ENCODE assay signal across 1 cellular context in the genomic region with DNA sequence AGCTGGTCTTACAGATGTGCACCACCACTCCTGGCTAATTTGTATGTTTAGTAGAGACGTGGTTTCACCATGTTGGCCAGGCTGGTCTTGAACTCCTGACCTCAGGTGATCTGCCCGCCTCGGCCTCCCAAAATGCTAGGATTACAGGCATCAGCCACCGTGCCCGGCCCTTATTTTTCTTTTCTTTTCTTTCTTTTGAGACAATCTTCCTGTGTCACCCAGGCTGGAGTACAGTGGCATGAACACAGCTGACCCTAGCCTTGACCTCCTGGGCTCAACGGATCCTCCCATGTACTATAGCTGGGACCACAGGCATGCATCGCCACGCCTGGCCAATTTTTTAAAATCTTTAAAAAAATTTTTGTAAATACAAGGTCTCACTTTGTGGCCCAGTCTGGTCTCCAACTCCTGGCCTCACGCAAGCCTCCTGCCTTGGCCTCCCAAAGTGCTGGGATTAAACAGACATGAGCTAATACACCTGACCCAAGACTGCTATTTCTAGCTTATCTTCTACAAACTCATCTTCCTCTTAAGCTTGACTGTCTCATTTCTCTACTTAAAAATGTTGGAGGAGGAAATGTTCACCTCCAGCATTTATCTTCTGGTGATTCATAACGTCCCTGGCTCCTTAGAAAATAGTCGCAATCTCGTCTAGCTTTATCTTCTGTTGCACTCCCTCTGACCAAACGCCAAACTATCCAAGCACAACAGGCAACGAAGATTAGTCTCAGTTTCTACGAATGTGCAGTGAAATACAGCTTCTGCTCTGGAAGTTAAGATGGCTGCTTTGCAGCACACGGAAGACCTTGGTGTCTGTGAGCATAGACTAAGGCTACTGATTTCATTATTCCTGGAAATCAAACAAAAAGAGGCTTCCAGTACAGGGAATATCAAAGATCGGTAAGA.
TF ChIP-seq lines count a peak whose summit lies in the region.

No MANE protein-coding gene starts in this region.

TF ChIP-seq in GM23338, 12 proteins besides CTCF, POLR2A, EP300 and RAD21 (continued from another document):
- TF ChIP-seq, protein P1, sequence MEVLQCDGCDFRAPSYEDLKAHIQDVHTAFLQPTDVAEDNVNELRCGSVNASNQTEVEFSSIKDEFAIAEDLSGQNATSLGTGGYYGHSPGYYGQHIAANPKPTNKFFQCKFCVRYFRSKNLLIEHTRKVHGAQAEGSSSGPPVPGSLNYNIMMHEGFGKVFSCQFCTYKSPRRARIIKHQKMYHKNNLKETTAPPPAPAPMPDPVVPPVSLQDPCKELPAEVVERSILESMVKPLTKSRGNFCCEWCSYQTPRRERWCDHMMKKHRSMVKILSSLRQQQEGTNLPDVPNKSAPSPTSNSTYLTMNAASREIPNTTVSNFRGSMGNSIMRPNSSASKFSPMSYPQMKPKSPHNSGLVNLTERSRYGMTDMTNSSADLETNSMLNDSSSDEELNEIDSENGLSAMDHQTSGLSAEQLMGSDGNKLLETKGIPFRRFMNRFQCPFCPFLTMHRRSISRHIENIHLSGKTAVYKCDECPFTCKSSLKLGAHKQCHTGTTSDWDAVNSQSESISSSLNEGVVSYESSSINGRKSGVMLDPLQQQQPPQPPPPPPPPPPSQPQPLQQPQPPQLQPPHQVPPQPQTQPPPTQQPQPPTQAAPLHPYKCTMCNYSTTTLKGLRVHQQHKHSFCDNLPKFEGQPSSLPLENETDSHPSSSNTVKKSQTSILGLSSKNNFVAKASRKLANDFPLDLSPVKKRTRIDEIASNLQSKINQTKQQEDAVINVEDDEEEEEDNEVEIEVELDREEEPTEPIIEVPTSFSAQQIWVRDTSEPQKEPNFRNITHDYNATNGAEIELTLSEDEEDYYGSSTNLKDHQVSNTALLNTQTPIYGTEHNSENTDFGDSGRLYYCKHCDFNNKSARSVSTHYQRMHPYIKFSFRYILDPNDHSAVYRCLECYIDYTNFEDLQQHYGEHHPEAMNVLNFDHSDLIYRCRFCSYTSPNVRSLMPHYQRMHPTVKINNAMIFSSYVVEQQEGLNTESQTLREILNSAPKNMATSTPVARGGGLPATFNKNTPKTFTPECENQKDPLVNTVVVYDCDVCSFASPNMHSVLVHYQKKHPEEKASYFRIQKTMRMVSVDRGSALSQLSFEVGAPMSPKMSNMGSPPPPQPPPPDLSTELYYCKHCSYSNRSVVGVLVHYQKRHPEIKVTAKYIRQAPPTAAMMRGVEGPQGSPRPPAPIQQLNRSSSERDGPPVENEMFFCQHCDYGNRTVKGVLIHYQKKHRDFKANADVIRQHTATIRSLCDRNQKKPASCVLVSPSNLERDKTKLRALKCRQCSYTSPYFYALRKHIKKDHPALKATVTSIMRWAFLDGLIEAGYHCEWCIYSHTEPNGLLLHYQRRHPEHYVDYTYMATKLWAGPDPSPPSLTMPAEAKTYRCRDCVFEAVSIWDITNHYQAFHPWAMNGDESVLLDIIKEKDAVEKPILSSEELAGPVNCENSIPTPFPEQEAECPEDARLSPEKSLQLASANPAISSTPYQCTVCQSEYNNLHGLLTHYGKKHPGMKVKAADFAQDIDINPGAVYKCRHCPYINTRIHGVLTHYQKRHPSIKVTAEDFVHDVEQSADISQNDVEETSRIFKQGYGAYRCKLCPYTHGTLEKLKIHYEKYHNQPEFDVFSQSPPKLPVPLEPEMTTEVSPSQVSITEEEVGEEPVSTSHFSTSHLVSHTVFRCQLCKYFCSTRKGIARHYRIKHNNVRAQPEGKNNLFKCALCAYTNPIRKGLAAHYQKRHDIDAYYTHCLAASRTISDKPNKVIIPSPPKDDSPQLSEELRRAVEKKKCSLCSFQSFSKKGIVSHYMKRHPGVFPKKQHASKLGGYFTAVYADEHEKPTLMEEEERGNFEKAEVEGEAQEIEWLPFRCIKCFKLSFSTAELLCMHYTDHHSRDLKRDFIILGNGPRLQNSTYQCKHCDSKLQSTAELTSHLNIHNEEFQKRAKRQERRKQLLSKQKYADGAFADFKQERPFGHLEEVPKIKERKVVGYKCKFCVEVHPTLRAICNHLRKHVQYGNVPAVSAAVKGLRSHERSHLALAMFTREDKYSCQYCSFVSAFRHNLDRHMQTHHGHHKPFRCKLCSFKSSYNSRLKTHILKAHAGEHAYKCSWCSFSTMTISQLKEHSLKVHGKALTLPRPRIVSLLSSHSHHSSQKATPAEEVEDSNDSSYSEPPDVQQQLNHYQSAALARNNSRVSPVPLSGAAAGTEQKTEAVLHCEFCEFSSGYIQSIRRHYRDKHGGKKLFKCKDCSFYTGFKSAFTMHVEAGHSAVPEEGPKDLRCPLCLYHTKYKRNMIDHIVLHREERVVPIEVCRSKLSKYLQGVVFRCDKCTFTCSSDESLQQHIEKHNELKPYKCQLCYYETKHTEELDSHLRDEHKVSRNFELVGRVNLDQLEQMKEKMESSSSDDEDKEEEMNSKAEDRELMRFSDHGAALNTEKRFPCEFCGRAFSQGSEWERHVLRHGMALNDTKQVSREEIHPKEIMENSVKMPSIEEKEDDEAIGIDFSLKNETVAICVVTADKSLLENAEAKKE (CRISPR knock-in tag; IDR thresholded peaks at IDR 0.05) = no peak
- TF ChIP-seq NANOG (IDR thresholded peaks at IDR 0.05; ENCODE audit: borderline replicate concordance) = no peak
